ENCODE assay signal across 1 cellular context in genomic region chr17:11651089-11651488, GRCh38.
TF ChIP-seq lines count a peak whose summit lies in the region.

No MANE protein-coding gene starts in this region.

TF ChIP-seq in HepG2, 621 proteins besides CTCF, POLR2A, EP300 and RAD21 (continued from another document):
- TF ChIP-seq PHF8 (CRISPR knock-in tag; IDR thresholded peaks at IDR 0.05), result no peak
TF ChIP-seq in HepG2: peak in this region for 0.
